In the genomic region with DNA sequence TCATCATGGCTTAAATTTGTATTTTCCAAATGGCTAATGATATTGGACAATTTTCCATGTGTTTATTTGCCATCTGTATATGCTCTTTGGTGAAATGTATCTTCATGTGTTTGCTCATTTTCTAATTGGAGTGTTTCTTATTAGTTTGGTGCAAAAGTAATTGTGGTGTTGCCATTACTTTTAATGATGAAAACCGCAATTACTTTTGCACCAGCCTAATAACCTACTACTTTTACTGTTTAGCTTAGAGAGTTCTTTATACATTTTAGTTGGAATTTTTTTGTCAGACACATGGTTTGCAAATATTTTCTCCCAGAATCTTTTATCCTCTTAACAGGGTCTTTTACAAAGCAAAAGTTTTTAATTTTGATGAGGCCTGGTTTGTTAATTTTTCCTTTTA, we compare ENCODE assay signal across 1 cellular context.
TF ChIP-seq lines count a peak whose summit lies in the region.

No MANE protein-coding gene starts in this region.

TF ChIP-seq in HepG2, 621 proteins besides CTCF, POLR2A, EP300 and RAD21:
- peak; percentile 77 for TF ChIP-seq ZBTB40 (IDR thresholded peaks at IDR 0.05)
- no peak for TF ChIP-seq ZBTB40 (CRISPR knock-in tag; IDR thresholded peaks at IDR 0.05)
- TF ChIP-seq PRDM15 (CRISPR knock-in tag; IDR thresholded peaks at IDR 0.05), result no peak
